ENCODE assay signal across 1 cellular context in the genomic region with DNA sequence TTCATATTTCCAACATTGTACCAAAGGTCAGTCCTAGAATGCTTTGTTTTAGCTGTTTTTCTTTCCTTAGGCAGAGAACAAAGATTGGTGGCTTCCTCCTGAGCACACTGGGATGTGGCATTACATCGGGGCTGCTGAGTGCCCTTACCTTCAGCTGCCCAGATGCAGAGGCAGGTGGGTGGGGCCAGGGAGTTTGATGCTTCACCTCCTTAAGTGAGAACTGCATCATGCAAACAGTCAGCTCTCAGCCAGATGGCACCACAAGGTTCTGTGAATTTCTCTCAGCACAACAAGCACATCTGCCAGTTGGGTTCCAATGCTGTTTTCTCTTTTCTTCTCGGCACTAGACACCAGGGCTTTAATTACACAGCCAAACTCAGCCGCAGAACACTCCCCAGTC.
A peak's percentile ranks its signal among the peaks of the same experiment; 100 is the strongest.
TF ChIP-seq lines count a peak whose summit lies in the region.

No MANE protein-coding gene starts in this region.

TF ChIP-seq in H1, 55 proteins besides CTCF, POLR2A, EP300 and RAD21:
- TF ChIP-seq, protein P1, sequence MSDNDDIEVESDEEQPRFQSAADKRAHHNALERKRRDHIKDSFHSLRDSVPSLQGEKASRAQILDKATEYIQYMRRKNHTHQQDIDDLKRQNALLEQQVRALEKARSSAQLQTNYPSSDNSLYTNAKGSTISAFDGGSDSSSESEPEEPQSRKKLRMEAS (IDR thresholded peaks at IDR 0.05) = 0 out of 2 replicates have a peak, but pooled peaks have one; percentile 17
- no peak for TF ChIP-seq SUZ12 (IDR thresholded peaks at IDR 0.05; ENCODE audit: low read length)
